ENCODE assay signal across 9 cellular contexts in genomic region chrX:8971116-8971515, GRCh38.
DNase-seq lines count a peak whose midpoint lies in the region; ATAC-seq and TF ChIP-seq lines count a peak whose summit lies in the region.
"Had no signal": no experiment of that assay in that cellular context is flagged by ENCODE, and none has a peak within 500 bp of the region (broad histone marks: within the 10 kb centered on the region; RNA-seq: fewer than 3 reads in every experiment).

No MANE protein-coding gene starts in this region.

- 47% methylated on average over 1 of the region's 1 CpG; no CpG with 5 or more reads in 1 of the 2 donors for WGBS in transverse colon (ENCODE audit: low coverage in 1 of 2), 2 donors

- no peaks in the 10 kb centered on the region for H3K4me1 ChIP-seq in transverse colon
- H3K4me1 ChIP-seq: BLaER1 treated with 17β-estradiol and CSF1 and Interleukin-3, amounts not matched to agents 10 nM and 100 nM had no signal

- peak; percentile 0 for DNase-seq in NCI-H1436 (lab: John Stamatoyannopoulos, UW)
- no peak for DNase-seq in NCI-H1436 treated with DMSO at 0.1 percent for 48 hours (lab: John Stamatoyannopoulos, UW)
- DNase-seq in HT-29 (ENCODE audit: low spot score) = peak; percentile 53
- DNase-seq in SKM-1 treated with dmso at 0.1 percent for 144 hours (lab: John Stamatoyannopoulos, UW; ENCODE audit: unreplicated experiment) = peak; percentile 12
- peak; percentile 49 for DNase-seq in glomerular visceral epithelial cell (ENCODE audit: extremely low spot score)
- DNase-seq in transverse colon = no peak
- no peak for DNase-seq in DMS153 treated with DMSO at 0.1 percent for 48 hours (lab: John Stamatoyannopoulos, UW; ENCODE audit: unreplicated experiment)

- no peak for ATAC-seq in HG03457 (IDR thresholded peaks at IDR 0.05; ENCODE audit: unreplicated experiment)

- no peaks in the 10 kb centered on the region for H3K36me3 ChIP-seq in transverse colon
- H3K36me3 ChIP-seq: BLaER1 treated with 17β-estradiol and CSF1 and Interleukin-3, amounts not matched to agents 10 nM and 100 nM had no signal

- H3K9me3 ChIP-seq in transverse colon = no peaks in the 10 kb centered on the region

- no peak for TF ChIP-seq EP300 in transverse colon (IDR thresholded peaks at IDR 0.05; ENCODE audit: low read depth)

- H3K27me3 ChIP-seq in transverse colon = no peaks in the 10 kb centered on the region

- no peak overlapping the region for H3K27ac ChIP-seq in transverse colon
- H3K27ac ChIP-seq: BLaER1 treated with 17β-estradiol and CSF1 and Interleukin-3, amounts not matched to agents 10 nM and 100 nM had no signal

- H3K4me3 ChIP-seq in transverse colon = no peak overlapping the region
- H3K4me3 ChIP-seq: BLaER1 treated with 17β-estradiol and CSF1 and Interleukin-3, amounts not matched to agents 10 nM and 100 nM had no signal

- intact Hi-C loops in transverse colon (cut with DNase I; ENCODE audit: low total_unique reads) = no loop called here

- TF ChIP-seq CTCF in transverse colon (IDR thresholded peaks at IDR 0.05) = peak; percentile 27 to 53 (median 32)

- in situ Hi-C loops in transverse colon (cut with MboI; ENCODE audit: low pct_ligation_motif_present in 1 of 4, low pct_unique_long_range_greater_than_20kb in 1 of 4, low sequenced_read_pairs in 3 of 4) = loop anchor here in 3 of 4 donors (10.0 to 25.0 kb wide), 3 partner anchors 716 to 741 kb away; no protein-coding TSS in a partner anchor

- no peak for TF ChIP-seq POLR2A in transverse colon (IDR thresholded peaks at IDR 0.05)

Comparison
In these comparisons a context has a peak if more than half of its experiments do, and no peak if none do; other contexts are left out.
1. DNase-seq: peak in NCI-H1436 (single experiment), HT-29 (single experiment), SKM-1 treated with dmso at 0.1 percent for 144 hours (single experiment) and glomerular visceral epithelial cell (single experiment); none in NCI-H1436 treated with DMSO at 0.1 percent for 48 hours (single experiment), transverse colon (single experiment) and DMS153 treated with DMSO at 0.1 percent for 48 hours (single experiment).